1 cellular context compared by ENCODE assay signal in genomic region chr20:43558412-43559146, GRCh38.
TF ChIP-seq lines count a peak whose summit lies in the region.

Gene SGK2 (plus strand): TSS chr20:43559027. CDS start chr20:43566496, 7,469 bp downstream.

TF ChIP-seq in HepG2, 621 proteins besides CTCF, POLR2A, EP300 and RAD21 (continued from another document and continues in another):
- TF ChIP-seq ZNF503 (CRISPR knock-in tag; IDR thresholded peaks at IDR 0.05), result peak; percentile 87
- 0 out of 2 replicates have a peak, but pooled peaks have one; percentile 62 for TF ChIP-seq ZBED4 (CRISPR knock-in tag; IDR thresholded peaks at IDR 0.05; ENCODE audit: borderline replicate concordance)
- peak; percentile 94 for TF ChIP-seq RFXANK (CRISPR knock-in tag; IDR thresholded peaks at IDR 0.05)
- peak; percentile 92; the same call in 1 of the 2 replicates for TF ChIP-seq ZNF567 (CRISPR knock-in tag; IDR thresholded peaks at IDR 0.05; ENCODE audit: borderline replicate concordance)
- TF ChIP-seq KLF6 (CRISPR knock-in tag; IDR thresholded peaks at IDR 0.05), result peak; percentile 65; the same call in 1 of the 2 replicates
- 0 out of 2 replicates have a peak, but pooled peaks have one; percentile 54 for TF ChIP-seq ZNF644 (CRISPR knock-in tag; IDR thresholded peaks at IDR 0.05; ENCODE audit: low read depth)
- peak; percentile 47; the same call in 1 of the 2 replicates for TF ChIP-seq ZNF605 (CRISPR knock-in tag; IDR thresholded peaks at IDR 0.05)
- peak; percentile 91 for TF ChIP-seq KAT8 (CRISPR knock-in tag; IDR thresholded peaks at IDR 0.05)
- TF ChIP-seq, protein P1, sequence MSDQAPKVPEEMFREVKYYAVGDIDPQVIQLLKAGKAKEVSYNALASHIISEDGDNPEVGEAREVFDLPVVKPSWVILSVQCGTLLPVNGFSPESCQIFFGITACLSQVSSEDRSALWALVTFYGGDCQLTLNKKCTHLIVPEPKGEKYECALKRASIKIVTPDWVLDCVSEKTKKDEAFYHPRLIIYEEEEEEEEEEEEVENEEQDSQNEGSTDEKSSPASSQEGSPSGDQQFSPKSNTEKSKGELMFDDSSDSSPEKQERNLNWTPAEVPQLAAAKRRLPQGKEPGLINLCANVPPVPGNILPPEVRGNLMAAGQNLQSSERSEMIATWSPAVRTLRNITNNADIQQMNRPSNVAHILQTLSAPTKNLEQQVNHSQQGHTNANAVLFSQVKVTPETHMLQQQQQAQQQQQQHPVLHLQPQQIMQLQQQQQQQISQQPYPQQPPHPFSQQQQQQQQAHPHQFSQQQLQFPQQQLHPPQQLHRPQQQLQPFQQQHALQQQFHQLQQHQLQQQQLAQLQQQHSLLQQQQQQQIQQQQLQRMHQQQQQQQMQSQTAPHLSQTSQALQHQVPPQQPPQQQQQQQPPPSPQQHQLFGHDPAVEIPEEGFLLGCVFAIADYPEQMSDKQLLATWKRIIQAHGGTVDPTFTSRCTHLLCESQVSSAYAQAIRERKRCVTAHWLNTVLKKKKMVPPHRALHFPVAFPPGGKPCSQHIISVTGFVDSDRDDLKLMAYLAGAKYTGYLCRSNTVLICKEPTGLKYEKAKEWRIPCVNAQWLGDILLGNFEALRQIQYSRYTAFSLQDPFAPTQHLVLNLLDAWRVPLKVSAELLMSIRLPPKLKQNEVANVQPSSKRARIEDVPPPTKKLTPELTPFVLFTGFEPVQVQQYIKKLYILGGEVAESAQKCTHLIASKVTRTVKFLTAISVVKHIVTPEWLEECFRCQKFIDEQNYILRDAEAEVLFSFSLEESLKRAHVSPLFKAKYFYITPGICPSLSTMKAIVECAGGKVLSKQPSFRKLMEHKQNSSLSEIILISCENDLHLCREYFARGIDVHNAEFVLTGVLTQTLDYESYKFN (CRISPR knock-in tag; conservative IDR thresholded peaks at IDR 0.05), result peak; percentile 92
- TF ChIP-seq ZFP37 (CRISPR knock-in tag; IDR thresholded peaks at IDR 0.05; ENCODE audit: borderline replicate concordance), result 0 out of 2 replicates have a peak, but pooled peaks have one; percentile 87
- TF ChIP-seq ZBTB21 (CRISPR knock-in tag; IDR thresholded peaks at IDR 0.05), result 0 out of 2 replicates have a peak, but pooled peaks have one; percentile 9
- TF ChIP-seq, protein P2, sequence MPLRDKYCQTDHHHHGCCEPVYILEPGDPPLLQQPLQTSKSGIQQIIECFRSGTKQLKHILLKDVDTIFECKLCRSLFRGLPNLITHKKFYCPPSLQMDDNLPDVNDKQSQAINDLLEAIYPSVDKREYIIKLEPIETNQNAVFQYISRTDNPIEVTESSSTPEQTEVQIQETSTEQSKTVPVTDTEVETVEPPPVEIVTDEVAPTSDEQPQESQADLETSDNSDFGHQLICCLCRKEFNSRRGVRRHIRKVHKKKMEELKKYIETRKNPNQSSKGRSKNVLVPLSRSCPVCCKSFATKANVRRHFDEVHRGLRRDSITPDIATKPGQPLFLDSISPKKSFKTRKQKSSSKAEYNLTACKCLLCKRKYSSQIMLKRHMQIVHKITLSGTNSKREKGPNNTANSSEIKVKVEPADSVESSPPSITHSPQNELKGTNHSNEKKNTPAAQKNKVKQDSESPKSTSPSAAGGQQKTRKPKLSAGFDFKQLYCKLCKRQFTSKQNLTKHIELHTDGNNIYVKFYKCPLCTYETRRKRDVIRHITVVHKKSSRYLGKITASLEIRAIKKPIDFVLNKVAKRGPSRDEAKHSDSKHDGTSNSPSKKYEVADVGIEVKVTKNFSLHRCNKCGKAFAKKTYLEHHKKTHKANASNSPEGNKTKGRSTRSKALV (CRISPR knock-in tag; IDR thresholded peaks at IDR 0.05), result no peak
- no peak for TF ChIP-seq ZSCAN22 (CRISPR knock-in tag; IDR thresholded peaks at IDR 0.05)
- TF ChIP-seq POLR2AphosphoS5 (IDR thresholded peaks at IDR 0.05; ENCODE audit: low read depth, low read length), result peak; percentile 87
- 0 out of 2 replicates have a peak, but pooled peaks have one; percentile 3 for TF ChIP-seq CEBPG (CRISPR knock-in tag; IDR thresholded peaks at IDR 0.05)
- TF ChIP-seq POLR2AphosphoS2 (IDR thresholded peaks at IDR 0.05; ENCODE audit: low read depth, low read length), result no peak
- TF ChIP-seq ZNF530 (CRISPR knock-in tag; IDR thresholded peaks at IDR 0.05; ENCODE audit: low read depth), result 0 out of 2 replicates have a peak, but pooled peaks have one; percentile 79
- TF ChIP-seq ZNF234 (CRISPR knock-in tag; conservative IDR thresholded peaks at IDR 0.05), result no peak
- TF ChIP-seq TBL1XR1 (IDR thresholded peaks at IDR 0.05; ENCODE audit: borderline replicate concordance, low read length, partially characterized antibody), result peak; percentile 86
- peak; percentile 77 for TF ChIP-seq MED8 (CRISPR knock-in tag; IDR thresholded peaks at IDR 0.05; ENCODE audit: insufficient replicate concordance)
- peak; percentile 20; the same call in 1 of the 2 replicates for TF ChIP-seq STAG1 (CRISPR knock-in tag; IDR thresholded peaks at IDR 0.05)
- no peak; the same call in 1 of the 2 replicates for TF ChIP-seq ZNF17 (CRISPR knock-in tag; IDR thresholded peaks at IDR 0.05)
- peak; percentile 76; the same call in 1 of the 2 replicates for TF ChIP-seq ZNF574 (CRISPR knock-in tag; IDR thresholded peaks at IDR 0.05)
- peak; percentile 98 for TF ChIP-seq HNRNPUL1 (IDR thresholded peaks at IDR 0.05; ENCODE audit: low read depth, low read length)
- peak; percentile 86; the same call in 1 of the 2 replicates for TF ChIP-seq CHD4 (IDR thresholded peaks at IDR 0.05; ENCODE audit: borderline replicate concordance, low read length)
- TF ChIP-seq, protein P3, sequence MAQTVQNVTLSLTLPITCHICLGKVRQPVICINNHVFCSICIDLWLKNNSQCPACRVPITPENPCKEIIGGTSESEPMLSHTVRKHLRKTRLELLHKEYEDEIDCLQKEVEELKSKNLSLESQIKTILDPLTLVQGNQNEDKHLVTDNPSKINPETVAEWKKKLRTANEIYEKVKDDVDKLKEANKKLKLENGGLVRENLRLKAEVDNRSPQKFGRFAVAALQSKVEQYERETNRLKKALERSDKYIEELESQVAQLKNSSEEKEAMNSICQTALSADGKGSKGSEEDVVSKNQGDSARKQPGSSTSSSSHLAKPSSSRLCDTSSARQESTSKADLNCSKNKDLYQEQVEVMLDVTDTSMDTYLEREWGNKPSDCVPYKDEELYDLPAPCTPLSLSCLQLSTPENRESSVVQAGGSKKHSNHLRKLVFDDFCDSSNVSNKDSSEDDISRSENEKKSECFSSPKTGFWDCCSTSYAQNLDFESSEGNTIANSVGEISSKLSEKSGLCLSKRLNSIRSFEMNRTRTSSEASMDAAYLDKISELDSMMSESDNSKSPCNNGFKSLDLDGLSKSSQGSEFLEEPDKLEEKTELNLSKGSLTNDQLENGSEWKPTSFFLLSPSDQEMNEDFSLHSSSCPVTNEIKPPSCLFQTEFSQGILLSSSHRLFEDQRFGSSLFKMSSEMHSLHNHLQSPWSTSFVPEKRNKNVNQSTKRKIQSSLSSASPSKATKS (CRISPR knock-in tag; IDR thresholded peaks at IDR 0.05), result 0 out of 2 replicates have a peak, but pooled peaks have one; percentile 26
- peak; percentile 25; the same call in 1 of the 2 replicates for TF ChIP-seq JUN (CRISPR knock-in tag; IDR thresholded peaks at IDR 0.05)
- peak; percentile 63; the same call in 1 of the 2 replicates for TF ChIP-seq KDM5A (IDR thresholded peaks at IDR 0.05; ENCODE audit: borderline replicate concordance, low read length)
- no peak for TF ChIP-seq SMARCC2 (IDR thresholded peaks at IDR 0.05)
- TF ChIP-seq NFYC (CRISPR knock-in tag; IDR thresholded peaks at IDR 0.05), result no peak; the same call in 1 of the 2 replicates
- TF ChIP-seq ZNF331 (CRISPR knock-in tag; IDR thresholded peaks at IDR 0.05), result peak; percentile 77
- TF ChIP-seq MEF2D (CRISPR knock-in tag; IDR thresholded peaks at IDR 0.05), result peak; percentile 84
- TF ChIP-seq, protein P4, sequence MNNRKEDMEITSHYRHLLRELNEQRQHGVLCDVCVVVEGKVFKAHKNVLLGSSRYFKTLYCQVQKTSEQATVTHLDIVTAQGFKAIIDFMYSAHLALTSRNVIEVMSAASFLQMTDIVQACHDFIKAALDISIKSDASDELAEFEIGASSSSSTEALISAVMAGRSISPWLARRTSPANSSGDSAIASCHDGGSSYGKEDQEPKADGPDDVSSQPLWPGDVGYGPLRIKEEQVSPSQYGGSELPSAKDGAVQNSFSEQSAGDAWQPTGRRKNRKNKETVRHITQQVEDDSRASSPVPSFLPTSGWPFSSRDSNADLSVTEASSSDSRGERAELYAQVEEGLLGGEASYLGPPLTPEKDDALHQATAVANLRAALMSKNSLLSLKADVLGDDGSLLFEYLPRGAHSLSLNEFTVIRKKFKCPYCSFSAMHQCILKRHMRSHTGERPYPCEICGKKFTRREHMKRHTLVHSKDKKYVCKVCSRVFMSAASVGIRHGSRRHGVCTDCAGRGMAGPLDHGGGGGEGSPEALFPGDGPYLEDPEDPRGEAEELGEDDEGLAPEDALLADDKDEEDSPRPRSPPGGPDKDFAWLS (CRISPR knock-in tag; IDR thresholded peaks at IDR 0.05; ENCODE audit: borderline replicate concordance), result no peak
- peak; percentile 92; the same call in 1 of the 2 replicates for TF ChIP-seq ZNF891 (CRISPR knock-in tag; IDR thresholded peaks at IDR 0.05)
- 0 out of 2 replicates have a peak, but pooled peaks have one; percentile 7 for TF ChIP-seq ZNF543 (CRISPR knock-in tag; IDR thresholded peaks at IDR 0.05)
- TF ChIP-seq ZMYM4 (CRISPR knock-in tag; IDR thresholded peaks at IDR 0.05), result peak; percentile 85
- peak; percentile 94; the same call in 1 of the 2 replicates for TF ChIP-seq KAT7 (CRISPR knock-in tag; IDR thresholded peaks at IDR 0.05; ENCODE audit: borderline replicate concordance)
- TF ChIP-seq ZNF513 (CRISPR knock-in tag; conservative IDR thresholded peaks at IDR 0.05), result no peak
- TF ChIP-seq TBX2 (CRISPR knock-in tag; IDR thresholded peaks at IDR 0.05; ENCODE audit: borderline replicate concordance), result peak; percentile 87; the same call in 1 of the 2 replicates
